In genomic region chr16:89360760-89361435, GRCh38 we compare ENCODE assay signal across 1 cellular context.
TF ChIP-seq lines count a peak whose summit lies in the region.

No MANE protein-coding gene starts in this region.

TF ChIP-seq in HepG2, 621 proteins besides CTCF, POLR2A, EP300 and RAD21 (continued from another document):
- peak; percentile 18; the same call in 1 of the 2 replicates for TF ChIP-seq ZNF687 (CRISPR knock-in tag; IDR thresholded peaks at IDR 0.05)
- peak; percentile 50 for TF ChIP-seq AGO2 (optimal IDR thresholded peaks at IDR 0.05; ENCODE audit: low read depth, low read length)
- TF ChIP-seq ZNF343 (CRISPR knock-in tag; IDR thresholded peaks at IDR 0.05), result no peak
- TF ChIP-seq, protein P1, sequence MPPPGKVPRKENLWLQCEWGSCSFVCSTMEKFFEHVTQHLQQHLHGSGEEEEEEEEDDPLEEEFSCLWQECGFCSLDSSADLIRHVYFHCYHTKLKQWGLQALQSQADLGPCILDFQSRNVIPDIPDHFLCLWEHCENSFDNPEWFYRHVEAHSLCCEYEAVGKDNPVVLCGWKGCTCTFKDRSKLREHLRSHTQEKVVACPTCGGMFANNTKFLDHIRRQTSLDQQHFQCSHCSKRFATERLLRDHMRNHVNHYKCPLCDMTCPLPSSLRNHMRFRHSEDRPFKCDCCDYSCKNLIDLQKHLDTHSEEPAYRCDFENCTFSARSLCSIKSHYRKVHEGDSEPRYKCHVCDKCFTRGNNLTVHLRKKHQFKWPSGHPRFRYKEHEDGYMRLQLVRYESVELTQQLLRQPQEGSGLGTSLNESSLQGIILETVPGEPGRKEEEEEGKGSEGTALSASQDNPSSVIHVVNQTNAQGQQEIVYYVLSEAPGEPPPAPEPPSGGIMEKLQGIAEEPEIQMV (CRISPR knock-in tag; IDR thresholded peaks at IDR 0.05; ENCODE audit: low read depth), result no peak
- TF ChIP-seq RFXANK (CRISPR knock-in tag; IDR thresholded peaks at IDR 0.05), result no peak
